In genomic region chr2:23293063-23293462, GRCh38 we compare ENCODE assay signal across 10 cellular contexts.
DNase-seq lines count a peak whose midpoint lies in the region; ATAC-seq and TF ChIP-seq lines count a peak whose summit lies in the region.
"Had no signal": no experiment of that assay in that cellular context is flagged by ENCODE, and none has a peak within 500 bp of the region (broad histone marks: within the 10 kb centered on the region; RNA-seq: fewer than 3 reads in every experiment).

No MANE protein-coding gene starts in this region.

- ATAC-seq in PC-3 (no peak), GM21390 (IDR thresholded peaks at IDR 0.05; ENCODE audit: unreplicated experiment) (no peak)

- CTCF ChIA-PET in PC-3 (lab: Charles Lee) = no interaction called here

- H4K20me1 ChIP-seq in PC-3 (ENCODE audit: low read length) = no peaks in the 10 kb centered on the region

- H3K79me2 ChIP-seq in PC-3 (ENCODE audit: low read length) = no peaks in the 10 kb centered on the region

- no peaks in the 10 kb centered on the region for H3K9me3 ChIP-seq in PC-3 (ENCODE audit: low read length)

- no peaks in the 10 kb centered on the region for H3K36me3 ChIP-seq in PC-3 (ENCODE audit: low read depth, low read length)

- H3K4me3 ChIP-seq in PC-3 (ENCODE audit: low read length) = no peak overlapping the region

- DNase-seq in GM03348 (ENCODE audit: low spot score) (peak; percentile 35), PC-3 (peak; percentile 33), fibroblast of peridontal ligament (ENCODE audit: extremely low read depth) (peak; percentile 30), myocyte (ENCODE audit: low read depth) (peak; percentile 43), NCI-H146 (lab: John Stamatoyannopoulos, UW) (no peak), NCI-H748 (lab: John Stamatoyannopoulos, UW; ENCODE audit: unreplicated experiment) (no peak)
- DNase-seq in activated naive CD4-positive, alpha-beta T cell treated with anti-CD3 and anti-CD28 coated beads, Interleukin-2, amount 50 U/mL, for 16 hours = no peak
- DNase-seq: anterior cingulate cortex, NCI-H226 had no signal

- no peak overlapping the region for H3K9ac ChIP-seq in PC-3 (ENCODE audit: low read length)

- H2AFZ ChIP-seq in PC-3 (ENCODE audit: low read length) = no peak overlapping the region

- POLR2A ChIA-PET in PC-3 (lab: Charles Lee; ENCODE audit: unreplicated experiment) = no interaction called here

- no peaks in the 10 kb centered on the region for H3K4me1 ChIP-seq in PC-3 (ENCODE audit: insufficient read depth, low read length)

- no TSS peak for BruUV-seq in PC-3 (replicated peaks; lab: Mats Ljungman, UMichigan)

- peaks cover 30% of the 10 kb centered on the region for H3K27me3 ChIP-seq in PC-3 (ENCODE audit: low read length)

- H3F3A ChIP-seq in PC-3 (ENCODE audit: low read length, unreplicated experiment) = no peaks in the 10 kb centered on the region

- H3K27ac ChIP-seq in PC-3 (ENCODE audit: low read length) = no peak overlapping the region

- TF ChIP-seq CTCF in PC-3 (conservative IDR thresholded peaks at IDR 0.05; ENCODE audit: low read depth, low read length) = no peak

- H3K4me2 ChIP-seq in PC-3 (ENCODE audit: low read length) = no peak overlapping the region

- no peaks in the 10 kb centered on the region for H3K9me2 ChIP-seq in PC-3 (replicated peaks; ENCODE audit: low read length)

- intact Hi-C loops in PC-3 (cut with micrococcal nuclease) = no loop called here

Comparison
In these comparisons a context has a peak if more than half of its experiments do, and no peak if none do; other contexts are left out.
1. DNase-seq: peak in GM03348 (single experiment), PC-3 (single experiment), fibroblast of peridontal ligament (single experiment) and myocyte (single experiment); none in NCI-H146 (single experiment), activated naive CD4-positive, alpha-beta T cell treated with anti-CD3 and anti-CD28 coated beads, Interleukin-2, amount 50 U/mL, for 16 hours (single experiment) and NCI-H748 (single experiment).